1 cellular context compared by ENCODE assay signal in genomic region chr20:35726759-35727711, GRCh38.
TF ChIP-seq lines count a peak whose summit lies in the region.

No MANE protein-coding gene starts in this region.

TF ChIP-seq in IMR-90, 13 proteins besides CTCF, POLR2A, EP300 and RAD21:
- TF ChIP-seq FOS (IDR thresholded peaks at IDR 0.05; ENCODE audit: low read depth, low read length) (no peak), RCOR1 (IDR thresholded peaks at IDR 0.05; ENCODE audit: insufficient replicate concordance, low read length) (no peak), SMC3 (IDR thresholded peaks at IDR 0.05; ENCODE audit: low read depth, low read length) (no peak), MAZ (IDR thresholded peaks at IDR 0.05; ENCODE audit: borderline replicate concordance, low read depth, low read length) (no peak), CEBPB (IDR thresholded peaks at IDR 0.05; ENCODE audit: low read depth, low read length) (peak; percentile 75), CHD1 (IDR thresholded peaks at IDR 0.05; ENCODE audit: low read depth, low read length) (no peak)
